In the genomic region with DNA sequence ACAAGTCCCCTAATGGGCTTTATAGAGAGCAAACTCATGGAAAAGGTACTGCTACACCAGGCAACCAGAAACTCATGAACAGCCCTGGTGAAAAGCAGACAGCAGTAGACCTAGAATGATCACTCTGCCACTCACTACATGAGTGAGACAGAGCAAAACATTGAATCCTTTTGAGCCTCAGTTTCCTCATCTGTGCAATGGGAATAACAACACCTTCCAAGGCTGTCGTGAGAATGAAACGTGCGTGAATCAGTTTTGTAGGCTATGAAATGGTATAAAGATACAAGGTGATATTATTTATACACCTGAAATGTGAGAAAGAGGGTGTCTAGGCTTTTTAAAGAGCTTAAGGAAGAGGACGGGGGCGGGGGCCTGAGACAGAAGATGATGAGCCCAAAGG, we compare ENCODE assay signal across 2 cellular contexts.
TF ChIP-seq lines count a peak whose summit lies in the region.

No MANE protein-coding gene starts in this region.

TF ChIP-seq in HepG2, 621 proteins besides CTCF, POLR2A, EP300 and RAD21:
- TF ChIP-seq HOXA7 (CRISPR knock-in tag; IDR thresholded peaks at IDR 0.05) (no peak), ZNF629 (CRISPR knock-in tag; conservative IDR thresholded peaks at IDR 0.05) (peak; percentile 79)

TF ChIP-seq in K562, 482 proteins besides CTCF, POLR2A, EP300 and RAD21:
- peak; percentile 64; the same call in 1 of the 2 replicates for TF ChIP-seq SMARCA5 (IDR thresholded peaks at IDR 0.05)
- no peak for TF ChIP-seq CBFA2T2 (conservative IDR thresholded peaks at IDR 0.05)
- no peak for TF ChIP-seq MTA1 (IDR thresholded peaks at IDR 0.05; ENCODE audit: borderline replicate concordance)
- TF ChIP-seq BMI1 (IDR thresholded peaks at IDR 0.05; ENCODE audit: low read length), result no peak
- TF ChIP-seq RCOR1 (IDR thresholded peaks at IDR 0.05; ENCODE audit: borderline replicate concordance in 1 of 2, low read depth in 2 of 2, low read length in 2 of 2), result peak in 1 of 2 experiments; percentile 50; a peak in 1 of 4 replicates
- peak; percentile 24 to 63; a peak in 1 of 4 replicates for TF ChIP-seq KDM1A (IDR thresholded peaks at IDR 0.05)
- peak; percentile 38; the same call in 1 of the 2 replicates for TF ChIP-seq CBX1 (IDR thresholded peaks at IDR 0.05; ENCODE audit: low read depth)
- no peak for TF ChIP-seq FIP1L1 (IDR thresholded peaks at IDR 0.05; ENCODE audit: low read depth, low read length, poor library complexity, severe bottlenecking)
- TF ChIP-seq BCOR (IDR thresholded peaks at IDR 0.05), result peak; percentile 75
- TF ChIP-seq ADNP (tag; IDR thresholded peaks at IDR 0.05), result 0 out of 2 replicates have a peak, but pooled peaks have one; percentile 62
- peak; percentile 94 for TF ChIP-seq RBM25 (IDR thresholded peaks at IDR 0.05; ENCODE audit: low read depth, low read length, severe bottlenecking)
- TF ChIP-seq ZNF146 (CRISPR knock-in tag; IDR thresholded peaks at IDR 0.05; ENCODE audit: unreplicated experiment), result no peak
- no peak for TF ChIP-seq HNRNPH1 (optimal IDR thresholded peaks at IDR 0.05; ENCODE audit: low read depth, low read length)
TF ChIP-seq in K562: peak in this region for 7.
